19 cellular contexts compared by ENCODE assay signal in genomic region chr12:77131977-77132490, GRCh38.
"Had no signal": no experiment of that assay in that cellular context is flagged by ENCODE, and none has a peak within 500 bp of the region (broad histone marks: within the 10 kb centered on the region; RNA-seq: fewer than 3 reads in every experiment).

No MANE protein-coding gene starts in this region.

- H3K27me3 Mint-ChIP-seq: effector memory CD8-positive, alpha-beta T cell; stimulated activated naive CD8-positive, alpha-beta T cell treated with anti-CD3 and anti-CD28 coated beads, Interleukin-15, Interleukin-2, amounts not matched to agents 100 ng/mL and 50 ng/mL, for 24 hours had no signal

- H3K27ac ChIP-seq: hepatocyte, ovary, right lobe of liver, tibial nerve, WERI-Rb-1 had no signal

- H3K4me1 ChIP-seq: right lobe of liver, tibial nerve had no signal

- H3K36me3 ChIP-seq: ovary, right lobe of liver, tibial nerve, WERI-Rb-1 had no signal

- H3K4me3 Mint-ChIP-seq: activated naive CD8-positive, alpha-beta T cell; activated T-helper 1 cell treated with anti-CD3 and anti-CD28 coated beads, Interleukin-12 subunit alpha, Interleukin-12 subunit beta, Interleukin-2, Interleukin-4 antibody, amounts not matched to agents 30 ng/mL and 10 ng/mL and 1 ng/mL, durations not matched to agents 14 hours and 24 hours and 36 hours; effector memory CD8-positive, alpha-beta T cell; naive thymus-derived CD8-positive, alpha-beta T cell; stimulated activated naive CD8-positive, alpha-beta T cell treated with anti-CD3 and anti-CD28 coated beads, Interleukin-15, Interleukin-2, amounts not matched to agents 100 ng/mL and 50 ng/mL, for 24 hours had no signal

- DNase-seq: activated CD4-positive, alpha-beta T cell treated with anti-CD3 and anti-CD28 coated beads for 1 hour; activated CD4-positive, alpha-beta T cell treated with anti-CD3 and anti-CD28 coated beads, Interleukin-2, amount 50 U/mL, for 4 hours; amniotic stem cell; dermis blood vessel endothelial cell; effector memory CD8-positive, alpha-beta T cell; left cardiac atrium; mesendoderm; naive thymus-derived CD8-positive, alpha-beta T cell; ovary; right lobe of liver; small intestine; stimulated activated CD4-positive, alpha-beta T cell treated with anti-CD3 and anti-CD28 coated beads, Interleukin-15, amount 100 ng/mL, for 24 hours; stimulated activated CD4-positive, alpha-beta T cell treated with anti-CD3 and anti-CD28 coated beads, Interleukin-2, amount 100 ng/mL, for 48 hours; WERI-Rb-1 had no signal

- H3K27ac Mint-ChIP-seq: activated naive CD8-positive, alpha-beta T cell; activated T-helper 1 cell treated with anti-CD3 and anti-CD28 coated beads, Interleukin-12 subunit alpha, Interleukin-12 subunit beta, Interleukin-2, Interleukin-4 antibody, amounts not matched to agents 30 ng/mL and 10 ng/mL and 1 ng/mL, durations not matched to agents 14 hours and 24 hours and 36 hours; effector memory CD8-positive, alpha-beta T cell; naive thymus-derived CD8-positive, alpha-beta T cell; stimulated activated naive CD8-positive, alpha-beta T cell treated with anti-CD3 and anti-CD28 coated beads, Interleukin-15, Interleukin-2, amounts not matched to agents 100 ng/mL and 50 ng/mL, for 24 hours had no signal

- H3K9me3 Mint-ChIP-seq: activated T-helper 1 cell treated with anti-CD3 and anti-CD28 coated beads, Interleukin-12 subunit alpha, Interleukin-12 subunit beta, Interleukin-2, Interleukin-4 antibody, amounts not matched to agents 30 ng/mL and 10 ng/mL and 1 ng/mL, durations not matched to agents 14 hours and 24 hours and 36 hours had no signal

- H3K9me3 ChIP-seq: ovary, right lobe of liver, tibial nerve had no signal

- H3K4me1 Mint-ChIP-seq: naive thymus-derived CD8-positive, alpha-beta T cell had no signal

- H3K4me3 ChIP-seq: hepatocyte, ovary, right lobe of liver, tibial nerve had no signal

- H3K27me3 ChIP-seq: hepatocyte, ovary, right lobe of liver, tibial nerve had no signal

- ATAC-seq: effector memory CD8-positive, alpha-beta T cell; left cardiac atrium; naive thymus-derived CD8-positive, alpha-beta T cell; right lobe of liver had no signal

- H3K36me3 Mint-ChIP-seq: activated naive CD8-positive, alpha-beta T cell had no signal
